In genomic region chrX:153507484-153508178, GRCh38 we compare ENCODE assay signal across 8 cellular contexts. TPM values are rescaled to one million over a fixed set of nuclear protein-coding genes. Genes with fewer than 3 reads are reported as not detected.
A peak's percentile ranks its signal among the peaks of the same experiment; 100 is the strongest.
DNase-seq lines count a peak whose midpoint lies in the region; ATAC-seq and TF ChIP-seq lines count a peak whose summit lies in the region.

No MANE protein-coding gene starts in this region.

- H2BK15ac ChIP-seq in IMR-90 (ENCODE audit: low read depth, low read length), result no peak overlapping the region

- no peaks in the 10 kb centered on the region for H3K27me3 Mint-ChIP-seq in neural crest cell (ENCODE audit: low read depth)

- peak overlapping the region; percentile 26 for H2AFZ ChIP-seq in IMR-90 (replicated peaks; ENCODE audit: low read length, poor library complexity)

- no peaks in the 10 kb centered on the region for H3K4me1 Mint-ChIP-seq in neural crest cell

- no peak overlapping the region for H4K5ac ChIP-seq in IMR-90 (ENCODE audit: low read depth, low read length)

- H2AK9ac ChIP-seq in IMR-90 (replicated peaks; ENCODE audit: low read depth, low read length, poor library complexity), result peak overlapping the region; percentile 85

- peak; percentile 88 for ATAC-seq in GM21447 (IDR thresholded peaks at IDR 0.05; ENCODE audit: unreplicated experiment)
- peak; percentile 89 for ATAC-seq in IMR-90 (ENCODE audit: low read depth)

- in situ Hi-C loops in IMR-90 (cut with MboI; ENCODE audit: low sequenced_read_pairs), result no loop called here

- H3K79me1 ChIP-seq in IMR-90 (ENCODE audit: low read depth in 1 of 2, low read length in 2 of 2), result no peaks in the 10 kb centered on the region

- H3K27ac Mint-ChIP-seq in neural crest cell (ENCODE audit: unreplicated experiment), result no peak overlapping the region

- H3K36me3 Mint-ChIP-seq in neural crest cell (ENCODE audit: low read depth), result no peaks in the 10 kb centered on the region

- no peaks in the 10 kb centered on the region for H3K9me3 Mint-ChIP-seq in neural crest cell

- BruUV-seq in IMR-90 (replicated peaks; lab: Mats Ljungman, UMichigan), result no TSS peak

- H2BK20ac ChIP-seq in IMR-90 (ENCODE audit: low read depth, low read length), result no peak overlapping the region

- TF ChIP-seq CTCF in IMR-90 (conservative IDR thresholded peaks at IDR 0.05; ENCODE audit: low read depth, low read length), result peak; percentile 87
- peak; percentile 66 to 83 (median 77) for TF ChIP-seq CTCF in Peyer's patch (IDR thresholded peaks at IDR 0.05)
- TF ChIP-seq CTCF in fibroblast of pulmonary artery (IDR thresholded peaks at IDR 0.05; ENCODE audit: low read length, missing control alignments), result peak; percentile 52
- peak; percentile 79 for TF ChIP-seq CTCF in neural crest cell (conservative IDR thresholded peaks at IDR 0.05)

- H3K18ac ChIP-seq in IMR-90 (ENCODE audit: low read depth, low read length), result no peak overlapping the region

- H3K56ac ChIP-seq in IMR-90 (ENCODE audit: extremely low read depth, insufficient read depth, low read length), result no peak overlapping the region

- POLR2A ChIA-PET in IMR-90 (lab: Charles Lee; ENCODE audit: unreplicated experiment), result interaction anchor here (0.6 kb wide), 2 partner anchors 31 kb away, joined by 3 read pairs; no protein-coding TSS in a partner anchor

- H3K14ac ChIP-seq in IMR-90 (replicated peaks; ENCODE audit: low read depth, low read length), result no peak overlapping the region

- peak; percentile 89 for TF ChIP-seq RAD21 in IMR-90 (IDR thresholded peaks at IDR 0.05; ENCODE audit: low read length)

- H3K9me3 ChIP-seq in IMR-90 (ENCODE audit: control insufficient read depth, insufficient read depth, low read length) (no peaks in the 10 kb centered on the region; the same call in 1 of the 2 replicates), Peyer's patch (no peaks in the 10 kb centered on the region)

- no peak overlapping the region for H4K91ac ChIP-seq in IMR-90 (ENCODE audit: insufficient read depth, low read depth, low read length)

- no peak overlapping the region for H2AK5ac ChIP-seq in IMR-90 (ENCODE audit: low read depth, low read length)

- no peaks in the 10 kb centered on the region for H3K27me3 ChIP-seq in IMR-90 (ENCODE audit: control insufficient read depth, insufficient read depth, low read length)
- H3K27me3 ChIP-seq in Peyer's patch, result no peaks in the 10 kb centered on the region

- H3K36me3 ChIP-seq in IMR-90 (ENCODE audit: control insufficient read depth, insufficient read depth, low read length) (peaks cover 1% of the 10 kb centered on the region; the same call in 1 of the 2 replicates), Peyer's patch (no peaks in the 10 kb centered on the region)

- no peak overlapping the region for H2BK5ac ChIP-seq in IMR-90 (ENCODE audit: low read depth, low read length, poor library complexity, severe bottlenecking)

- H3K27ac ChIP-seq in IMR-90 (ENCODE audit: insufficient read depth, low read length), result no peak overlapping the region
- no peak overlapping the region for H3K27ac ChIP-seq in Peyer's patch
- H3K27ac ChIP-seq in substantia nigra (ENCODE audit: low read depth, low read length, poor library complexity, severe bottlenecking), result no peak overlapping the region

- WGBS in IMR-90 (ENCODE audit: extremely low coverage in 2 of 2, insufficient read length in 1 of 2), 2 experiments, result 40% methylated on average over 1 of the region's 19 CpGs; no CpG with 5 or more reads in 1 of the 2 experiments

- CTCF ChIA-PET in IMR-90 (lab: Yijun Ruan, JAX), result interaction anchor here (2.0 kb wide), 1 partner anchor 36 kb away, joined by 10 read pairs; the partner anchor contains the start of gene HAUS7

- dilution Hi-C loops in IMR-90 (cut with HindIII; ENCODE audit: low sequenced_read_pairs, unreplicated experiment), result no loop called here

- intact Hi-C loops in IMR-90 (cut with micrococcal nuclease), result loop anchor here (1.0 to 2.0 kb wide), 3 partner anchors 36 to 475 kb away; no protein-coding TSS in a partner anchor

- DNase-seq in DMS153 (lab: John Stamatoyannopoulos, UW), result peak; percentile 32
- peak; percentile 58 for DNase-seq in IMR-90
- DNase-seq in Peyer's patch, result peak; percentile 78 to 91 (median 80)
- peak; percentile 73 for DNase-seq in activated T-helper 1 cell treated with Interleukin-2 at 50 U/mL for 16 hours (ENCODE audit: low read depth)
- peak; percentile 73 for DNase-seq in fibroblast of pulmonary artery (ENCODE audit: low read depth)
- peak; percentile 80 for DNase-seq in neural crest cell (ENCODE audit: low read depth, low spot score)
- peak in 48 of 49 donors; percentile 6 to 90 (median 62) for DNase-seq in substantia nigra (lab: John Stamatoyannopoulos, UW)

- no peaks in the 10 kb centered on the region for H4K20me1 ChIP-seq in IMR-90 (ENCODE audit: insufficient read depth, low read length)

- no peak overlapping the region for H3K4me3 Mint-ChIP-seq in neural crest cell

- H3K23ac ChIP-seq in IMR-90 (ENCODE audit: low read depth, low read length), result no peak overlapping the region

- H3K4me3 ChIP-seq in IMR-90 (ENCODE audit: insufficient read depth, low read depth, low read length) (no peak overlapping the region), Peyer's patch (no peak overlapping the region), fibroblast of pulmonary artery (replicated peaks; ENCODE audit: low read depth, low read length) (no peak overlapping the region)

- no peak for TF ChIP-seq POLR2A in IMR-90 (IDR thresholded peaks at IDR 0.05; ENCODE audit: low read depth, low read length)
- no peak for TF ChIP-seq POLR2A in Peyer's patch (IDR thresholded peaks at IDR 0.05)

- no peak overlapping the region for H3K4me2 ChIP-seq in IMR-90 (ENCODE audit: low read depth, low read length)

- H3K9ac ChIP-seq in IMR-90 (ENCODE audit: low read depth, low read length), result no peak overlapping the region

- no peak overlapping the region for H3K4ac ChIP-seq in IMR-90 (ENCODE audit: low read depth, low read length)

- no peaks in the 10 kb centered on the region; the same call in 1 of the 2 replicates for H3K9me1 ChIP-seq in IMR-90 (ENCODE audit: insufficient read depth, low read length)

- no peak overlapping the region for H2BK120ac ChIP-seq in IMR-90 (ENCODE audit: low read depth, low read length)

- H4K8ac ChIP-seq in IMR-90 (ENCODE audit: low read depth in 2 of 2, low read length in 2 of 2), result no peak overlapping the region

- H3K4me1 ChIP-seq in IMR-90 (ENCODE audit: control insufficient read depth, insufficient read depth, low read length) (no peaks in the 10 kb centered on the region), Peyer's patch (peaks cover 0 to 4% (median 0%) of the 10 kb centered on the region in 4 donors)

TF ChIP-seq in IMR-90, 13 proteins besides CTCF, POLR2A, EP300 and RAD21 (continues in another document):
- no peak for TF ChIP-seq RFX5 (IDR thresholded peaks at IDR 0.05; ENCODE audit: low read depth, low read length)
- TF ChIP-seq SMC3 (IDR thresholded peaks at IDR 0.05; ENCODE audit: low read depth, low read length), result peak; percentile 87
- peak; percentile 52; the same call in 1 of the 2 replicates for TF ChIP-seq MAZ (IDR thresholded peaks at IDR 0.05; ENCODE audit: borderline replicate concordance, low read depth, low read length)
- TF ChIP-seq MXI1 (IDR thresholded peaks at IDR 0.05; ENCODE audit: borderline replicate concordance, low read depth, low read length), result no peak
- TF ChIP-seq BHLHE40 (IDR thresholded peaks at IDR 0.05; ENCODE audit: low read depth, low read length), result no peak
- no peak for TF ChIP-seq MAFK (IDR thresholded peaks at IDR 0.05; ENCODE audit: low read depth, low read length)
- no peak for TF ChIP-seq RCOR1 (IDR thresholded peaks at IDR 0.05; ENCODE audit: insufficient replicate concordance, low read length)
- TF ChIP-seq FOS (IDR thresholded peaks at IDR 0.05; ENCODE audit: low read depth, low read length), result no peak
- TF ChIP-seq USF2 (IDR thresholded peaks at IDR 0.05; ENCODE audit: low read depth, low read length), result no peak
- TF ChIP-seq CHD1 (IDR thresholded peaks at IDR 0.05; ENCODE audit: low read depth, low read length), result no peak
- no peak for TF ChIP-seq ELK1 (IDR thresholded peaks at IDR 0.05; ENCODE audit: borderline replicate concordance, low read depth, low read length)
- TF ChIP-seq NFE2L2 (IDR thresholded peaks at IDR 0.05; ENCODE audit: low read depth, low read length), result no peak

RNA-seq across cellular contexts. Expression of gene ATP2B3, which starts 9.8 kb away (rescaled TPM):
- total RNA-seq in IMR-90 (2012; rRNA removed) (under 0.01 TPM in 1 of 2 replicates, not detected in the other), Peyer's patch (not detected), neural crest cell (0.05 and 0.11 TPM in 2 replicates)
- polyA plus RNA-seq in IMR-90 (2012; rRNA removed), result 0.03 and 0.06 TPM in 2 replicates
- 0.03 TPM in 1 of 2 replicates, not detected in the other for polyA plus RNA-seq in IMR-90 (2012; cell fraction: cytosol; rRNA removed)
- polyA plus RNA-seq in IMR-90 (2012; cell fraction: nucleus; rRNA removed; ENCODE audit: low replicate concordance), result 0.26 and 0.38 TPM in 2 replicates

RNA-seq across cellular contexts. Expression of gene BGN, which starts 12.9 kb away (rescaled TPM):
- total RNA-seq in IMR-90 (2012; rRNA removed) (10.0 and 11.3 TPM in 2 replicates), Peyer's patch (10 to 100 TPM in 3 of 4 donors, 1 to 10 TPM in 1; 2.5 to 28.9 (median 11.7) TPM), neural crest cell (80.6 and 85.2 TPM in 2 replicates)
- 269 and 298 TPM in 2 replicates for polyA plus RNA-seq in IMR-90 (2012; rRNA removed)
- polyA plus RNA-seq in IMR-90 (2012; cell fraction: cytosol; rRNA removed), result 360 and 422 TPM in 2 replicates
- 90.5 and 138 TPM in 2 replicates for polyA plus RNA-seq in IMR-90 (2012; cell fraction: nucleus; rRNA removed; ENCODE audit: low replicate concordance)

RNA-seq across cellular contexts. Expression of gene HAUS7, which starts 37.3 kb away (rescaled TPM):
- total RNA-seq in IMR-90 (2012; rRNA removed) (10.8 TPM in 2 replicates), Peyer's patch (100 to 1,000 TPM in 1 of 4 donors, 10 to 100 TPM in 2, 1 to 10 TPM in 1; 8.2 to 156 (median 16.0) TPM), neural crest cell (51.8 and 58.8 TPM in 2 replicates)
- polyA plus RNA-seq in IMR-90 (2012; rRNA removed), result 25.9 and 27.7 TPM in 2 replicates
- 22.1 and 24.3 TPM in 2 replicates for polyA plus RNA-seq in IMR-90 (2012; cell fraction: cytosol; rRNA removed)
- polyA plus RNA-seq in IMR-90 (2012; cell fraction: nucleus; rRNA removed; ENCODE audit: low replicate concordance), result 188 and 200 TPM in 2 replicates
